Comparison of ENCODE assay signal across 9 cellular contexts in genomic region chr22:19289475-19290161, GRCh38. TPM values are rescaled to one million over a fixed set of nuclear protein-coding genes. Genes with fewer than 3 reads are reported as not detected.
DNase-seq lines count a peak whose midpoint lies in the region; ATAC-seq and TF ChIP-seq lines count a peak whose summit lies in the region.
"Had no signal": no experiment of that assay in that cellular context is flagged by ENCODE, and none has a peak within 500 bp of the region (broad histone marks: within the 10 kb centered on the region; RNA-seq: fewer than 3 reads in every experiment).

No MANE protein-coding gene starts in this region.

- CTCF ChIA-PET in GM10248 (lab: Yijun Ruan, JAX), result no interaction called here

- H3K4me3 ChIP-seq in SJSA1 (peak overlapping the region; percentile 98), fibroblast of the aortic adventitia (ENCODE audit: low read depth, low read length) (no peak overlapping the region)

- H3K36me3 Mint-ChIP-seq in stimulated activated effector memory CD8-positive, alpha-beta T cell treated with anti-CD3 and anti-CD28 coated beads, Interleukin-12 subunit alpha, Interleukin-12 subunit beta, amount 100 ng/mL, for 72 hours, result no peaks in the 10 kb centered on the region

- POLR2A ChIA-PET in GM10248 (lab: Yijun Ruan, JAX), result no interaction called here

- H3K27ac ChIP-seq in SJSA1, result peak overlapping the region; percentile 64

- DNase-seq in activated gamma-delta T cell treated with Interleukin-2 at 50 U/mL for 16 hours, result peak; percentile 8
- no peak for DNase-seq in activated gamma-delta T cell (lab: John Stamatoyannopoulos, UW)
- DNase-seq in SJSA1 (ENCODE audit: low read depth in 1 of 2, low spot score in 2 of 2), result peak; percentile 67 to 79
- peak; percentile 56 for DNase-seq in fibroblast of the aortic adventitia (ENCODE audit: low read depth)
- no peak for DNase-seq in stimulated activated effector memory CD8-positive, alpha-beta T cell treated with anti-CD3 and anti-CD28 coated beads, Interleukin-12 subunit alpha, Interleukin-12 subunit beta, amount 100 ng/mL, for 72 hours (ENCODE audit: low spot score in 2 of 2)
- no peak for DNase-seq in NCI-H2227 treated with DMSO at 0.1 percent for 48 hours (lab: John Stamatoyannopoulos, UW)
- DNase-seq in GM10248 (ENCODE audit: extremely low spot score), result no peak
- DNase-seq in stimulated activated CD4-positive, alpha-beta T cell treated with anti-CD3 and anti-CD28 coated beads, Interleukin-1b, Interleukin-23, amount 100 ng/mL, for 48 hours, result no peak
- DNase-seq: stimulated activated CD4-positive, alpha-beta T cell treated with anti-CD3 and anti-CD28 coated beads, Interleukin-4, amount 100 ng/mL, for 4 hours had no signal

- H3K36me3 ChIP-seq in SJSA1, result peaks cover 18% of the 10 kb centered on the region

- no peak overlapping the region for H3K27ac Mint-ChIP-seq in stimulated activated effector memory CD8-positive, alpha-beta T cell treated with anti-CD3 and anti-CD28 coated beads, Interleukin-12 subunit alpha, Interleukin-12 subunit beta, amount 100 ng/mL, for 72 hours

- no peak for TF ChIP-seq CTCF in fibroblast of the aortic adventitia (IDR thresholded peaks at IDR 0.05; ENCODE audit: insufficient read depth, low read length)
- TF ChIP-seq CTCF in GM10248 (IDR thresholded peaks at IDR 0.05; ENCODE audit: control extremely low read depth, extremely low read depth, low read depth, missing control alignments), result no peak

- peaks cover 27% of the 10 kb centered on the region for H3K4me1 Mint-ChIP-seq in stimulated activated effector memory CD8-positive, alpha-beta T cell treated with anti-CD3 and anti-CD28 coated beads, Interleukin-12 subunit alpha, Interleukin-12 subunit beta, amount 100 ng/mL, for 72 hours

- no peak overlapping the region for H3K4me3 Mint-ChIP-seq in stimulated activated effector memory CD8-positive, alpha-beta T cell treated with anti-CD3 and anti-CD28 coated beads, Interleukin-12 subunit alpha, Interleukin-12 subunit beta, amount 100 ng/mL, for 72 hours

- H3K9me3 ChIP-seq in SJSA1 (replicated peaks), result 0 out of 2 replicates have a peak, but pooled peaks cover 3% of the 10 kb centered on the region

- no peaks in the 10 kb centered on the region for H3K9me3 Mint-ChIP-seq in stimulated activated effector memory CD8-positive, alpha-beta T cell treated with anti-CD3 and anti-CD28 coated beads, Interleukin-12 subunit alpha, Interleukin-12 subunit beta, amount 100 ng/mL, for 72 hours

- peak; percentile 59 for ATAC-seq in stimulated activated effector memory CD8-positive, alpha-beta T cell treated with anti-CD3 and anti-CD28 coated beads, Interleukin-12 subunit alpha, Interleukin-12 subunit beta, amount 100 ng/mL, for 72 hours

- H3K27me3 ChIP-seq in SJSA1 (replicated peaks), result no peaks in the 10 kb centered on the region

- H3K4me1 ChIP-seq in SJSA1 (replicated peaks), result peaks cover 76% of the 10 kb centered on the region

RNA-seq across cellular contexts. Expression of gene CLTCL1, which starts 1.9 kb away (rescaled TPM):
- 7.3 and 17.1 TPM in 2 replicates for total RNA-seq in SJSA1 (2014; rRNA removed; shearing (Covaris generic))
- total RNA-seq in fibroblast of the aortic adventitia (ENCODE audit: low replicate concordance), result 4.6 and 7.1 TPM in 2 replicates

Comparison
In these comparisons a context has a peak if more than half of its experiments do, and no peak if none do; other contexts are left out.
1. DNase-seq: peak in activated gamma-delta T cell treated with Interleukin-2 at 50 U/mL for 16 hours (single experiment), SJSA1 (2 of 2) and fibroblast of the aortic adventitia (single experiment); none in activated gamma-delta T cell (single experiment), stimulated activated effector memory CD8-positive, alpha-beta T cell treated with anti-CD3 and anti-CD28 coated beads, Interleukin-12 subunit alpha, Interleukin-12 subunit beta, amount 100 ng/mL, for 72 hours (0 of 2), NCI-H2227 treated with DMSO at 0.1 percent for 48 hours (single experiment), GM10248 (single experiment) and stimulated activated CD4-positive, alpha-beta T cell treated with anti-CD3 and anti-CD28 coated beads, Interleukin-1b, Interleukin-23, amount 100 ng/mL, for 48 hours (single experiment).